In genomic region chr12:4355843-4356327, GRCh38 we compare ENCODE assay signal across 9 cellular contexts. TPM values are rescaled to one million over a fixed set of nuclear protein-coding genes. Genes with fewer than 3 reads are reported as not detected.
DNase-seq lines count a peak whose midpoint lies in the region; ATAC-seq and TF ChIP-seq lines count a peak whose summit lies in the region.
"Had no signal": no experiment of that assay in that cellular context is flagged by ENCODE, and none has a peak within 500 bp of the region (broad histone marks: within the 10 kb centered on the region; RNA-seq: fewer than 3 reads in every experiment).

No MANE protein-coding gene starts in this region.

- DNase-seq in GM12865 (ENCODE audit: low read depth) = peak; percentile 72
- DNase-seq in NB4 (ENCODE audit: low read depth) = peak; percentile 72
- peak; percentile 11 for DNase-seq in activated T-cell treated with anti-CD3 and anti-CD28 coated beads for 24 hours (ENCODE audit: low read depth)
- peak; percentile 27 to 46 for DNase-seq in cardiac muscle cell (ENCODE audit: low read depth in 1 of 2, low spot score in 1 of 2)
- peak; percentile 36 to 53 (median 45) for DNase-seq in stimulated activated CD4-positive, alpha-beta T cell treated with anti-CD3 and anti-CD28 coated beads, TNF-alpha, amount 100 ng/mL, for 48 hours (ENCODE audit: low read depth in 3 of 3)
- no peak for DNase-seq in Kasumi-1 (lab: John Stamatoyannopoulos, UW)
- DNase-seq in NCI-H2196 (lab: John Stamatoyannopoulos, UW; ENCODE audit: unreplicated experiment) = no peak
- DNase-seq: activated B cell treated with CpG ODN at 0.5 μM for 24 hours had no signal

- peak; percentile 63 for TF ChIP-seq CTCF in GM12865 (IDR thresholded peaks at IDR 0.05; ENCODE audit: insufficient read depth, low read depth, low read length, missing control alignments)
- TF ChIP-seq CTCF in NB4 (IDR thresholded peaks at IDR 0.05; ENCODE audit: low read depth, low read length) = peak; percentile 74
- peak; percentile 36 for TF ChIP-seq CTCF in cardiac muscle cell (IDR thresholded peaks at IDR 0.05; ENCODE audit: low read depth, low read length)

- peak overlapping the region; percentile 57 for H3K27ac ChIP-seq in cardiac muscle cell

- no peak overlapping the region for H3K4me3 ChIP-seq in GM12865 (ENCODE audit: low read depth, low read length)
- no peak overlapping the region for H3K4me3 ChIP-seq in NB4 (ENCODE audit: low read depth, low read length)
- H3K4me3 ChIP-seq in cardiac muscle cell = no peak overlapping the region

- H3K36me3 ChIP-seq in cardiac muscle cell = peaks cover 11% of the 10 kb centered on the region

- no peaks in the 10 kb centered on the region for H3K27me3 ChIP-seq in cardiac muscle cell

- H3K4me1 ChIP-seq in cardiac muscle cell (ENCODE audit: low read depth) = peaks cover 8% of the 10 kb centered on the region

- no peaks in the 10 kb centered on the region for H3K9me3 ChIP-seq in cardiac muscle cell (ENCODE audit: low read depth)

- ATAC-seq in GM21529 (IDR thresholded peaks at IDR 0.05; ENCODE audit: unreplicated experiment) = no peak

- no peak for TF ChIP-seq POLR2A in NB4 (IDR thresholded peaks at IDR 0.05; ENCODE audit: extremely low read depth, insufficient read length)

RNA-seq across cellular contexts. Expression of gene FGF23, which starts 23.6 kb away (rescaled TPM):
- total RNA-seq in cardiac muscle cell = 0.86 and 2.4 TPM in 2 replicates
- polyA plus RNA-seq in cardiac muscle cell = 0.17 and 1.1 TPM in 2 replicates
- total RNA-seq: activated B cell treated with CpG ODN at 0.5 μM for 24 hours had no signal

RNA-seq across cellular contexts. Expression of gene TIGAR, which starts 34.9 kb away (rescaled TPM):
- total RNA-seq in cardiac muscle cell = 2.7 and 3.2 TPM in 2 replicates
- polyA plus RNA-seq in cardiac muscle cell = 8.5 and 16.4 TPM in 2 replicates

Comparison
In these comparisons a context has a peak if more than half of its experiments do, and no peak if none do; other contexts are left out.
1. DNase-seq: peak in GM12865 (single experiment), NB4 (single experiment), activated T-cell treated with anti-CD3 and anti-CD28 coated beads for 24 hours (single experiment), cardiac muscle cell (2 of 2) and stimulated activated CD4-positive, alpha-beta T cell treated with anti-CD3 and anti-CD28 coated beads, TNF-alpha, amount 100 ng/mL, for 48 hours (3 of 3); none in Kasumi-1 (0 of 2) and NCI-H2196 (single experiment).
2. Peak in every context shown above with its lines, with median percentiles within 50 percentile points of each other: CTCF ChIP-seq.